In the genomic region with DNA sequence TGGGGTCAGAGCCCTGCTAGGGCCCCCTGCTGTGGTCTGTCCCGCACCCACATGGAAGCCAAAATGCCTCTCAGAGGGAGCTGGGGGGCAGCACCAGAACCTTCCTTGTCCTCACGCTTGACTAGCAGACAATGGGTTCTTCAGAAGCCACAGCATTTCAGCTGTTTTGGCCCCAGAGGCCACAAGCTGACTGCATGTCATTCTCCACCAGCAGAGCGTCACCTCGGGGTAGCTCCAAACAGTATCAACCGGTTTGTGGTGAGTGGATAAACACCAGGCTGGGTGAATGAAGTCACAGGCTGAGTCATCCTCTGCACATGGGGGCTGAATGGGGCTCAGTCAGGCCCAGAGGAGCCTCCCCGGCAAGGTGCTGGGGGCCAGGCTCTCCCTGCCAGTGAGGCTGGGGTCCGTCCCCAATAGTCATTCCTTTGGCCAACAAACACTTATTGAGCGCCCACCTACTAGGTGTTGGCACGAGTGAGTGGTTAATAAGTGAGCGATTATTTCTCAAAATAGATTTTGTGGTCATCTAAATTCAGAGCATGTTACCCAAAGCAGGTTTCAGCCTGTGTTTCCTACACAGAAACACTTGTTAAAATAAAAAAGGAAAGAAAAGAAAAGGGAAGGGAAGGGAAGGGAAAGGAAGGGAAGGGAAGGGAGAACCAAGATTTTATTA, we compare ENCODE assay signal across 8 cellular contexts. TPM values are rescaled to one million over a fixed set of nuclear protein-coding genes. Genes with fewer than 3 reads are reported as not detected.
DNase-seq lines count a peak whose midpoint lies in the region; ATAC-seq and TF ChIP-seq lines count a peak whose summit lies in the region.

No MANE protein-coding gene starts in this region.

- H3K36me3 ChIP-seq in smooth muscle cell (ENCODE audit: low read depth): no peaks in the 10 kb centered on the region

- H3K27ac ChIP-seq in smooth muscle cell (ENCODE audit: low read depth): peak overlapping the region; percentile 71

- H4K20me1 ChIP-seq in smooth muscle cell (ENCODE audit: low read depth): no peaks in the 10 kb centered on the region

- peak overlapping the region; percentile 49 for H3K9ac ChIP-seq in smooth muscle cell (ENCODE audit: low read depth)

- peak; percentile 45 for TF ChIP-seq POLR2A in GM19099 (IDR thresholded peaks at IDR 0.05; ENCODE audit: extremely low read depth, insufficient read length, low read depth)
- peak; percentile 61 for TF ChIP-seq POLR2A in erythroblast (IDR thresholded peaks at IDR 0.05; ENCODE audit: low read length)

- no peaks in the 10 kb centered on the region for H3K79me2 ChIP-seq in smooth muscle cell (ENCODE audit: low read depth)

- no peaks in the 10 kb centered on the region for H3K9me3 ChIP-seq in smooth muscle cell (replicated peaks; ENCODE audit: low read depth)

- no peak for TF ChIP-seq CTCF in smooth muscle cell (IDR thresholded peaks at IDR 0.05; ENCODE audit: borderline replicate concordance, insufficient read depth, poor library complexity, severe bottlenecking)

- H3F3A ChIP-seq in smooth muscle cell (ENCODE audit: low read depth): peaks cover 9% of the 10 kb centered on the region

- peaks cover 28% of the 10 kb centered on the region for H3K27me3 ChIP-seq in smooth muscle cell (ENCODE audit: low read depth)

- H3K4me3 ChIP-seq in smooth muscle cell: no peak overlapping the region

- peak overlapping the region; percentile 29 for H3K4me2 ChIP-seq in smooth muscle cell

- peaks cover 20% of the 10 kb centered on the region for H3K4me1 ChIP-seq in smooth muscle cell (ENCODE audit: low read depth)

- 43% methylated on average over 10 of the region's 10 CpGs for WGBS in smooth muscle cell (ENCODE audit: low lambda C conversion rate)

- DNase-seq in COLO829 (ENCODE audit: low spot score) (peak; percentile 70), SIG-M5 treated with dmso at 0.1 percent for 504 hours (lab: John Stamatoyannopoulos, UW; ENCODE audit: unreplicated experiment) (peak; percentile 85), erythroblast (lab: John Stamatoyannopoulos, UW) (peak; percentile 91 to 93), smooth muscle cell (lab: John Stamatoyannopoulos, UW; ENCODE audit: unreplicated experiment) (no peak), T1000 (lab: John Stamatoyannopoulos, UW) (no peak), epidermal melanocyte (ENCODE audit: insufficient read length, low spot score) (no peak)

- no peak overlapping the region for H2AFZ ChIP-seq in smooth muscle cell (ENCODE audit: low read depth)

- peak; percentile 96 for ATAC-seq in HG03095 (IDR thresholded peaks at IDR 0.05; ENCODE audit: unreplicated experiment)

RNA-seq across cellular contexts. Expression of gene OLIG1, which starts 9.1 kb away (rescaled TPM):
- total RNA-seq in smooth muscle cell: not detected in 2 replicates
- not detected in 2 replicates for polyA plus RNA-seq in smooth muscle cell

RNA-seq across cellular contexts. Expression of gene OLIG2, which starts 53.3 kb away (rescaled TPM):
- not detected in 2 replicates for total RNA-seq in smooth muscle cell
- polyA plus RNA-seq in smooth muscle cell: not detected in 2 replicates

Comparison
In these comparisons a context has a peak if more than half of its experiments do, and no peak if none do; other contexts are left out.
1. DNase-seq: peak in COLO829 (single experiment), SIG-M5 treated with dmso at 0.1 percent for 504 hours (single experiment) and erythroblast (2 of 2); none in smooth muscle cell (single experiment), T1000 (single experiment) and epidermal melanocyte (single experiment).